8 cellular contexts compared by ENCODE assay signal in genomic region chr2:152036611-152037469, GRCh38.
DNase-seq lines count a peak whose midpoint lies in the region; ATAC-seq and TF ChIP-seq lines count a peak whose summit lies in the region.

No MANE protein-coding gene starts in this region.

- intact Hi-C loops in head of caudate nucleus (cut with DNase I), result loop anchor here (5.0 kb wide), 1 partner anchor 140 kb away; the partner anchor contains the start of gene STAM2
- intact Hi-C loops in psoas muscle (cut with DNase I), result loop anchor here (5.0 to 10.0 kb wide), 6 partner anchors 50 to 1485 kb away; partner anchors contain the start of gene STAM2 (in 1 of the 2)

- TF ChIP-seq CTCF in psoas muscle (IDR thresholded peaks at IDR 0.05), result peak; percentile 86

- no peak overlapping the region for H3K27ac ChIP-seq in psoas muscle

- no peaks in the 10 kb centered on the region for H3K27me3 ChIP-seq in psoas muscle (ENCODE audit: insufficient read depth in 3 of 3, low read length in 2 of 3)

- H3K27ac Mint-ChIP-seq in activated naive CD4-positive, alpha-beta T cell treated with anti-CD3 and anti-CD28 coated beads, Interleukin-2, amount 10 ng/mL, durations not matched to agents 7 days and 5 days, result no peak overlapping the region

- ATAC-seq in GM21619 (IDR thresholded peaks at IDR 0.05; ENCODE audit: unreplicated experiment) (peak; percentile 90), psoas muscle (peak; percentile 78 to 92 (median 81))

- H3K4me1 Mint-ChIP-seq in activated naive CD4-positive, alpha-beta T cell treated with anti-CD3 and anti-CD28 coated beads, Interleukin-2, amount 10 ng/mL, durations not matched to agents 7 days and 5 days, result no peaks in the 10 kb centered on the region

- no peaks in the 10 kb centered on the region for H3K9me3 Mint-ChIP-seq in activated naive CD4-positive, alpha-beta T cell treated with anti-CD3 and anti-CD28 coated beads, Interleukin-2, amount 10 ng/mL, durations not matched to agents 7 days and 5 days

- in situ Hi-C loops in KBM-7 (cut with MboI; ENCODE audit: low pct_unique_long_range_greater_than_20kb, low sequenced_read_pairs), result loop anchor here (25.0 kb wide), 1 partner anchor 600 kb away; no protein-coding TSS in a partner anchor

- H3K36me3 Mint-ChIP-seq in activated naive CD4-positive, alpha-beta T cell treated with anti-CD3 and anti-CD28 coated beads, Interleukin-2, amount 10 ng/mL, durations not matched to agents 7 days and 5 days, result no peaks in the 10 kb centered on the region

- peak; percentile 62 for DNase-seq in EL
- peak; percentile 84 for DNase-seq in KBM-7
- peak; percentile 76 for DNase-seq in RKO (ENCODE audit: low spot score)
- DNase-seq in activated naive CD4-positive, alpha-beta T cell treated with anti-CD3 and anti-CD28 coated beads, Interleukin-2, amount 10 ng/mL, durations not matched to agents 7 days and 5 days, result peak; percentile 75
- peak; percentile 40 to 90 (median 75) for DNase-seq in head of caudate nucleus
- DNase-seq in psoas muscle, result peak; percentile 41 to 68
- DNase-seq in NCI-H187 (lab: John Stamatoyannopoulos, UW), result no peak

- H3K27me3 Mint-ChIP-seq in activated naive CD4-positive, alpha-beta T cell treated with anti-CD3 and anti-CD28 coated beads, Interleukin-2, amount 10 ng/mL, durations not matched to agents 7 days and 5 days, result peaks cover under 1% of the 10 kb centered on the region

- WGBS in psoas muscle, 3 donors, result 35 to 39% (median 38%) methylated on average over 10 of the region's 10 CpGs

- peaks cover 8% of the 10 kb centered on the region for H3K4me1 ChIP-seq in psoas muscle

- H3K36me3 ChIP-seq in psoas muscle (ENCODE audit: insufficient read depth in 1 of 2, low read depth in 1 of 2), result no peaks in the 10 kb centered on the region

- H3K4me3 Mint-ChIP-seq in activated naive CD4-positive, alpha-beta T cell treated with anti-CD3 and anti-CD28 coated beads, Interleukin-2, amount 10 ng/mL, durations not matched to agents 7 days and 5 days, result no peak overlapping the region

- H3K4me3 ChIP-seq in psoas muscle, result no peak overlapping the region

- no peaks in the 10 kb centered on the region for H3K9me3 ChIP-seq in psoas muscle

- CTCF ChIA-PET in activated naive CD4-positive, alpha-beta T cell treated with anti-CD3 and anti-CD28 coated beads, Interleukin-2, amount 10 ng/mL, durations not matched to agents 7 days and 5 days (lab: Charles Lee), result interaction anchor here (0.6 to 4.1 kb wide), 13 partner anchors 8 to 713 kb away, joined by 3 to 25 read pairs (median 3); no protein-coding TSS in a partner anchor

Comparison
In these comparisons a context has a peak if more than half of its experiments do, and no peak if none do; other contexts are left out.
1. DNase-seq: peak in EL (single experiment), KBM-7 (single experiment), RKO (single experiment), activated naive CD4-positive, alpha-beta T cell treated with anti-CD3 and anti-CD28 coated beads, Interleukin-2, amount 10 ng/mL, durations not matched to agents 7 days and 5 days (single experiment), head of caudate nucleus (42 of 42) and psoas muscle (2 of 2); none in NCI-H187 (0 of 2).